8 cellular contexts compared by ENCODE assay signal in the genomic region with DNA sequence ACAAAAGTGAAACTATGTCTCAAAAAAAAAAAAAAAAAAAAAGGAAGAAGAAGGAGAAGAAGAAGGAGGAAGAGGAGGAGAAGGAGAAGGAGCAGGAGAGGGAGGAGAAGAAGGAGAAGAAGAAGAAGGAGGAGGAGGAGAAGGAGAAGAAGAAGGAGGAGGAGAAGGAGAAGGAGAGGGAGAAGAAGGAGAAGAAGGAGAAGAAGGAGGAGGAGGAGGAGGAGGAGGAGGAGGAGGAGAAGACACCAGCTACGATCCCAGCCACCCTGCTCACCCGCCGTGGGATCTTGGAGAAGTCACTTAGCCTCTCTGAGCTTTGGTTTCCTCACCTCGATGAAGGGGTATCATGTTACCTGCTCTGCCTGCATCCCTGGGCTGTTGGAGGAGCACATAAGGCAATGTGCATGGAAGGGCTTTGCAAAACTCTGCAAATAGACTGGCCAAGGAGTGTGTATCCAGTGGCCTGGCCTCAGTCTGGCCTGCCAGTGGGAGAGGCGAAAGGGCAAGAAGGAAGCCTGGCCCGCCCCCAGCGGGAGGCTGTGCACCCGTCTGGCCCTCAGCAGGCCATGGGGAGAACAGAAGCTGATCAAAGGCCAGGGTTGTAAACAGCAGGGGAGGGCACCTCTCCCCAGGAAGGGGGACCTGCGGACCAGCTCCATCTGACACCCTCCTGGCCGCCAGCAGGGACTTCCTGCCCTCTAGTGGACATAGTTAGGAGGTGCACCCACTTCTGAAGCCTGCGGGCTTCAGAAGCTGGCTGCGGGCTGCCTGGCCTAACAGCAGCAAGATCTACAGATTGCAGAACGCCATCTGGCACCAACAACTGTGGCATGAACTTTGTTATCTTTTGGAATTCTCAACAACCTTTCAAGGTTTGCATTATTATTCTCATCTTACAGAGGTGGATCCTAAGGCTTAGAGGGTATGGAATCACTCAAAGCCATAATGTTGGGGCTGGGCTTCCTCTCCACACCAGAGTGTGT. TPM values are rescaled to one million over a fixed set of nuclear protein-coding genes. Genes with fewer than 3 reads are reported as not detected.
DNase-seq lines count a peak whose midpoint lies in the region; ATAC-seq, FAIRE-seq and TF ChIP-seq lines count a peak whose summit lies in the region.

No MANE protein-coding gene starts in this region.

- no peaks in the 10 kb centered on the region for H3K36me3 ChIP-seq in H7 (replicated peaks; ENCODE audit: control insufficient read depth, insufficient read depth, low read length)
- H3K36me3 ChIP-seq in astrocyte (ENCODE audit: insufficient read depth, low read length): no peaks in the 10 kb centered on the region
- H3K36me3 ChIP-seq in small intestine (ENCODE audit: control insufficient read depth in 2 of 2, insufficient read depth in 2 of 2, low read length in 2 of 2): no peaks in the 10 kb centered on the region

- TF ChIP-seq CTCF in CD14-positive monocyte (IDR thresholded peaks at IDR 0.05): peak; percentile 98
- peak; percentile 84 for TF ChIP-seq CTCF in astrocyte (IDR thresholded peaks at IDR 0.05; ENCODE audit: insufficient read depth, low read depth, low read length)

- no peaks in the 10 kb centered on the region for H3K36me3 Mint-ChIP-seq in CD14-positive monocyte
- no peaks in the 10 kb centered on the region for H3K36me3 Mint-ChIP-seq in astrocyte (ENCODE audit: low read depth, unreplicated experiment)

- H3K27me3 Mint-ChIP-seq in CD14-positive monocyte (ENCODE audit: low read depth in 3 of 3) (peaks cover 56 to 65% (median 61%) of the 10 kb centered on the region in 3 donors), astrocyte (ENCODE audit: low read depth, unreplicated experiment) (peaks cover 57% of the 10 kb centered on the region)

- no peak overlapping the region for H3K9ac ChIP-seq in astrocyte (ENCODE audit: low read length)

- 17 to 28% (median 25%) methylated on average over 13 of the region's 13 CpGs for WGBS in small intestine, 3 donors

- H3K27ac Mint-ChIP-seq in CD14-positive monocyte (no peak overlapping the region), astrocyte (ENCODE audit: unreplicated experiment) (peak overlapping the region; percentile 1)

- H3K27me3 ChIP-seq in H7 (ENCODE audit: control insufficient read depth, insufficient read depth, low read length): peaks cover 8% of the 10 kb centered on the region
- H3K27me3 ChIP-seq in astrocyte (ENCODE audit: insufficient read depth, low read length): peaks cover 23% of the 10 kb centered on the region
- peaks cover 0 to 2% of the 10 kb centered on the region in 2 donors for H3K27me3 ChIP-seq in small intestine (ENCODE audit: control insufficient read depth in 2 of 2, insufficient read depth in 2 of 2, low read length in 2 of 2)

- peaks cover 5% of the 10 kb centered on the region for H3K4me1 ChIP-seq in astrocyte (ENCODE audit: insufficient read depth, low read length)
- no peaks in the 10 kb centered on the region for H3K4me1 ChIP-seq in small intestine (ENCODE audit: control insufficient read depth in 2 of 2, insufficient read depth in 1 of 2, low read depth in 1 of 2, low read length in 1 of 2)

- H3K4me3 Mint-ChIP-seq in CD14-positive monocyte (peak overlapping the region in 1 of 2 donors; percentile 28), astrocyte (ENCODE audit: unreplicated experiment) (no peak overlapping the region)

- no peak for DNase-seq in CD14-positive monocyte (ENCODE audit: low spot score)
- DNase-seq in H7: peak; percentile 96
- DNase-seq in NCI-H2029 treated with DMSO at 0.1 percent for 48 hours (lab: John Stamatoyannopoulos, UW): peak; percentile 73
- DNase-seq in T1000 (lab: John Stamatoyannopoulos, UW): peak; percentile 46
- DNase-seq in astrocyte (ENCODE audit: low read depth): peak; percentile 24
- DNase-seq in hippocampal formation (lab: John Stamatoyannopoulos, UW): peak; percentile 59 to 64
- peak; percentile 88 for DNase-seq in small intestine

- H3K9me3 ChIP-seq in astrocyte (ENCODE audit: insufficient read depth, low read depth, low read length): no peaks in the 10 kb centered on the region
- no peaks in the 10 kb centered on the region for H3K9me3 ChIP-seq in small intestine (ENCODE audit: control insufficient read depth, low read depth)

- FAIRE-seq in astrocyte (lab: Jason Lieb, UNC): no peak
- no peak for FAIRE-seq in small intestine (lab: Jason Lieb, UNC)

- H3K4me1 Mint-ChIP-seq in CD14-positive monocyte (peaks cover 11% of the 10 kb centered on the region), astrocyte (ENCODE audit: low read depth, unreplicated experiment) (peaks cover 4% of the 10 kb centered on the region)

- no peak for ATAC-seq in GM18870 (IDR thresholded peaks at IDR 0.05; ENCODE audit: unreplicated experiment)

- intact Hi-C loops in CD14-positive monocyte (cut with micrococcal nuclease): no loop called here

- H4K20me1 ChIP-seq in astrocyte (ENCODE audit: insufficient read depth, low read length): no peaks in the 10 kb centered on the region

- H3K4me3 ChIP-seq in H7 (ENCODE audit: insufficient read depth, low read depth, low read length) (no peak overlapping the region), astrocyte (ENCODE audit: insufficient read depth, low read depth, low read length) (no peak overlapping the region), small intestine (ENCODE audit: low read depth in 1 of 2, low read length in 2 of 2) (no peak overlapping the region)

- H2AFZ ChIP-seq in astrocyte (ENCODE audit: low read depth, low read length): no peak overlapping the region

- no peak overlapping the region for H3K4me2 ChIP-seq in astrocyte (ENCODE audit: low read length)

- H3K27ac ChIP-seq in astrocyte (ENCODE audit: low read depth, low read length): no peak overlapping the region
- H3K27ac ChIP-seq in small intestine (ENCODE audit: low read depth in 1 of 2, low read length in 1 of 2): no peak overlapping the region

- no peaks in the 10 kb centered on the region for H3K79me2 ChIP-seq in astrocyte (ENCODE audit: insufficient read depth, low read length)

- H3K9me3 Mint-ChIP-seq in CD14-positive monocyte (peaks cover 0 to 3% (median 0%) of the 10 kb centered on the region in 7 donors), astrocyte (ENCODE audit: unreplicated experiment) (no peaks in the 10 kb centered on the region)

RNA-seq across cellular contexts. Expression of a gene that starts 19.2 kb away (rescaled TPM):
- polyA plus RNA-seq in CD14-positive monocyte: under 1 TPM; 0.48 to 0.66 TPM
- 48.3 and 52.0 TPM in 2 replicates for total RNA-seq in H7 (2014; rRNA removed; shearing (Covaris generic))
- total RNA-seq in astrocyte: 15.7 and 17.8 TPM in 2 replicates
- 10 to 100 TPM; 32.7 to 62.4 (median 43.8) TPM for polyA plus RNA-seq in small intestine

RNA-seq across cellular contexts. Expression of a gene that starts 29.4 kb away (rescaled TPM):
- polyA plus RNA-seq in CD14-positive monocyte: not detected
- 6.7 and 9.0 TPM in 2 replicates for total RNA-seq in H7 (2014; rRNA removed; shearing (Covaris generic))
- total RNA-seq in astrocyte: 2.2 and 2.3 TPM in 2 replicates
- polyA plus RNA-seq in small intestine: under 1 TPM in 2 of 3 donors, not detected in 1; 0.22 to 0.30 TPM
